Comparison of ENCODE assay signal across 10 cellular contexts in the genomic region with DNA sequence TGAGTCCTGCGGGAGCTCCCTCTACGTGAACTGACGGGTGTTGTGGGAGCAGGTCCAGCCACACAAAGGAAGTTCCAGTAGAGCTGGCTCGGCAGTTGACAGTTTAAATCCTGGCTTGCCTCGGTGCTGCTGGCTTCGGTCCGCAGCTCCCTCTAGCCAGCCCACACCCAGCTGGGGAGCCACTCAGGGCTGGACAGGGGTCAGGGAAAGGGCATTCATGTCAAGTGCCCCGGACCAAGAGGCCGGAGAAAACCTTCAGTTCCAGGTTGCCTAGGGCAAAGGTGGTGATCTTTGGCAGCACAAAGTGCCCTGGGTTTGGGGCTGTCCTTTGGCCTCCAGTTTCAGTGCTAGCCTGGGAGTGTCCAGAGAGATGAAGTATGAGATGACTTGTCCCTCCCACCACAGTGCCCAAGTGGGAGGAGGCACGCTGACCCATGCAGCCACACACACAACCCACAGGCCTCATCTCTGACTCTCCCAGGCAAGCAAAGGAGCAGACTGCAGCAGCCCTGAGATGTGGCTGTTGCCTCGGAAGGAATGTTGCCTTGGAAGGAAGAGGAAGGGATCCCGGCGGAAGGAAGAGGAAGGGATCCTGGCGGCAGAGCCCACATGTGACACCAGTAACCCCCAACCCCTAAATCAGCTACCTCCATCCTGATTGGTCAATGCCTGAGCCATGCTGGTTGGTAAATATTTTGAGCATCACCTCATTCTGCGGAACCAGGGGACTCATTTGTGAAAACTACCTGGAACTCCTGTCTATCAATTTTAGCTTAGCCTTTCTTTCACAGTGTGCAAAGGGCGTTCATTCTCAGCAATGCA. TPM values are rescaled to one million over a fixed set of nuclear protein-coding genes. Genes with fewer than 3 reads are reported as not detected.
DNase-seq lines count a peak whose midpoint lies in the region; ATAC-seq and TF ChIP-seq lines count a peak whose summit lies in the region.
"Had no signal": no experiment of that assay in that cellular context is flagged by ENCODE, and none has a peak within 500 bp of the region (broad histone marks: within the 10 kb centered on the region; RNA-seq: fewer than 3 reads in every experiment).

No MANE protein-coding gene starts in this region.

- H3K4me3 ChIP-seq in LNCaP clone FGC (ENCODE audit: low read depth, low read length) (no peak overlapping the region), mesodermal cell (ENCODE audit: extremely low read depth, insufficient read depth, low read length, poor library complexity, severe bottlenecking) (no peak overlapping the region), HAP-1 (no peak overlapping the region)

- peaks cover 24% of the 10 kb centered on the region for H3K36me3 ChIP-seq in mesodermal cell (ENCODE audit: control insufficient read depth, insufficient read depth, low read length)
- H3K36me3 ChIP-seq in HAP-1 (replicated peaks), result peaks cover 5% of the 10 kb centered on the region

- peak; percentile 36 for DNase-seq in LNCaP clone FGC (ENCODE audit: low read depth)
- DNase-seq in epidermal melanocyte (ENCODE audit: insufficient read length, low spot score), result peak; percentile 49
- no peak for DNase-seq in type B pancreatic cell (ENCODE audit: extremely low spot score, unreplicated experiment)
- no peak for DNase-seq in HAP-1 (ENCODE audit: low spot score in 2 of 2)
- no peak for DNase-seq in NCI-H2029 treated with DMSO at 0.1 percent for 48 hours (lab: John Stamatoyannopoulos, UW)
- DNase-seq in effector CD4-positive, alpha-beta T cell, result no peak
- DNase-seq: foreskin keratinocyte, NCI-H69 had no signal

- H3K9me3 Mint-ChIP-seq in type B pancreatic cell, result no peaks in the 10 kb centered on the region

- H3K27ac ChIP-seq in mesodermal cell (ENCODE audit: low read depth, low read length, severe bottlenecking), result peak overlapping the region; percentile 57
- H3K27ac ChIP-seq: foreskin keratinocyte had no signal

- H3K9me3 ChIP-seq in mesodermal cell (ENCODE audit: control insufficient read depth, low read length), result no peaks in the 10 kb centered on the region
- H3K9me3 ChIP-seq in HAP-1, result no peaks in the 10 kb centered on the region

- H3K27ac Mint-ChIP-seq in type B pancreatic cell, result no peak overlapping the region

- H3K27me3 Mint-ChIP-seq in type B pancreatic cell, result no peaks in the 10 kb centered on the region

- WGBS in mesodermal cell (ENCODE audit: insufficient coverage in 2 of 2), 2 experiments, result 73 to 74% methylated on average over 9 to 10 of the region's 16 CpGs

- in situ Hi-C loops in HAP-1 (cut with MboI; ENCODE audit: low sequenced_read_pairs), result no loop called here

- H3K4me1 Mint-ChIP-seq in type B pancreatic cell (ENCODE audit: unreplicated experiment), result peaks cover 19% of the 10 kb centered on the region

- ATAC-seq in HG03571 (IDR thresholded peaks at IDR 0.05; ENCODE audit: unreplicated experiment), result no peak
- ATAC-seq: foreskin keratinocyte had no signal

- H3K4me3 Mint-ChIP-seq in type B pancreatic cell, result peak overlapping the region; percentile 31

- peaks cover 2% of the 10 kb centered on the region for H3K36me3 Mint-ChIP-seq in type B pancreatic cell

- no peaks in the 10 kb centered on the region for H3K27me3 ChIP-seq in HAP-1 (ENCODE audit: low read depth)
- H3K27me3 ChIP-seq: foreskin keratinocyte had no signal

- H3K4me1 ChIP-seq in mesodermal cell (ENCODE audit: control insufficient read depth, insufficient read depth, low read length, poor library complexity, severe bottlenecking) (peaks cover 8% of the 10 kb centered on the region), HAP-1 (no peaks in the 10 kb centered on the region)
- H3K4me1 ChIP-seq: foreskin keratinocyte had no signal

- TF ChIP-seq CTCF in LNCaP clone FGC (IDR thresholded peaks at IDR 0.05; ENCODE audit: control insufficient read depth, extremely low read depth, insufficient read depth) (no peak), type B pancreatic cell (conservative IDR thresholded peaks at IDR 0.05) (no peak)

RNA-seq across cellular contexts. Expression of a gene that starts 13.9 kb away (rescaled TPM):
- 12.1 TPM for polyA plus RNA-seq in mesodermal cell (2013, experiment 1 of 2)
- polyA plus RNA-seq in mesodermal cell (2013, experiment 2 of 2), result 14.6 TPM
- 56.3 and 206 TPM in 2 replicates for total RNA-seq in type B pancreatic cell (ENCODE audit: low replicate concordance)

RNA-seq across cellular contexts. Expression of a gene that starts 52.4 kb away (rescaled TPM):
- polyA plus RNA-seq in mesodermal cell (2013, experiment 1 of 2), result 0.55 TPM
- polyA plus RNA-seq in mesodermal cell (2013, experiment 2 of 2), result 0.61 TPM
- not detected in 2 replicates for total RNA-seq in type B pancreatic cell (ENCODE audit: low replicate concordance)

Comparison
In these comparisons a context has a peak if more than half of its experiments do, and no peak if none do; other contexts are left out.
1. DNase-seq: peak in LNCaP clone FGC (single experiment) and epidermal melanocyte (single experiment); none in type B pancreatic cell (single experiment), HAP-1 (0 of 2), NCI-H2029 treated with DMSO at 0.1 percent for 48 hours (single experiment) and effector CD4-positive, alpha-beta T cell (single experiment).